23 cellular contexts compared by ENCODE assay signal in the genomic region with DNA sequence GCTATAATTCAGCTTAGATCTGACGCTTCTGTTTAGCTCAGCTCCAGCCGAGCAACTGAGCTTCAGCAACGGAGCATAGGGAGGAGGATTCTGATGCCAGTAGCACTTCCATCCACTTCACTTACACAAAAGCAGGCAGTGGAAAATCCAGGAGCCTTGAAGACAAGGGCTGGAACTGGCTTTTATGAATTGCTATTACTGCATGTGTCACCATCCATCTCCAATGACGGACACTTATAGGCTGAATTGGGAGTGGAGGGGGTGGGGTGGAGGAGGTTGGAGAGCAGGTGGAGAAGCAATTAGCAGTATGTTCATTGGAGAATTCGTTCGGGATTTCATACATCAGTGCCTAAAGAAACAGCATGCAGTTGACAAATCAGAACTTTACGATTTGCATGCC. TPM values are rescaled to one million over a fixed set of nuclear protein-coding genes. Genes with fewer than 3 reads are reported as not detected.
DNase-seq lines count a peak whose midpoint lies in the region; ATAC-seq and TF ChIP-seq lines count a peak whose summit lies in the region.
"Had no signal": no experiment of that assay in that cellular context is flagged by ENCODE, and none has a peak within 500 bp of the region (broad histone marks: within the 10 kb centered on the region; RNA-seq: fewer than 3 reads in every experiment).

No MANE protein-coding gene starts in this region.

- H3K36me3 ChIP-seq in tibial artery (no peaks in the 10 kb centered on the region), upper lobe of right lung (no peaks in the 10 kb centered on the region)
- H3K36me3 ChIP-seq: prostate gland, thyroid gland had no signal

- ATAC-seq in upper lobe of right lung: no peak
- ATAC-seq: activated T-helper 17 cell treated with anti-CD3 and anti-CD28 coated beads, Interleukin-2, amount 50 U/mL, for 72 hours had no signal

- H3K27ac Mint-ChIP-seq in brain (peak overlapping the region; percentile 17 to 89 (median 84)), MCF 10A (ENCODE audit: low read depth, unreplicated experiment) (no peak overlapping the region)
- H3K27ac Mint-ChIP-seq: activated naive CD4-positive, alpha-beta T cell treated with anti-CD3 and anti-CD28 coated beads, Interleukin-2, amount 50 U/mL, for 24 hours; activated T-helper 17 cell treated with anti-CD3 and anti-CD28 coated beads, Interleukin-2, amount 50 U/mL, for 72 hours; CD8-positive, alpha-beta memory T cell; IgD-negative memory B cell; stimulated activated naive CD8-positive, alpha-beta T cell treated with anti-CD3 and anti-CD28 coated beads, Interleukin-15, Interleukin-2, amounts not matched to agents 100 ng/mL and 50 ng/mL, for 24 hours had no signal

- peak overlapping the region; percentile 65 to 67 for H3K27ac ChIP-seq in tibial artery
- H3K27ac ChIP-seq in upper lobe of right lung: no peak overlapping the region
- H3K27ac ChIP-seq: prostate gland, thyroid gland had no signal

- POLR2A ChIA-PET in MCF 10A (lab: Yijun Ruan, JAX): no interaction called here

- DNase-seq in NCI-H748 (lab: John Stamatoyannopoulos, UW; ENCODE audit: unreplicated experiment): peak; percentile 7
- DNase-seq in NCI-H748 treated with DMSO at 0.1 percent for 48 hours (lab: John Stamatoyannopoulos, UW): no peak
- peak; percentile 91 for DNase-seq in NCI-H2107 treated with DMSO at 0.1 percent for 48 hours (lab: John Stamatoyannopoulos, UW; ENCODE audit: unreplicated experiment)
- DNase-seq in tibial artery: no peak
- DNase-seq in NCI-H345 treated with DMSO at 0.1 percent for 48 hours (lab: John Stamatoyannopoulos, UW; ENCODE audit: unreplicated experiment): no peak
- DNase-seq in upper lobe of right lung: no peak
- no peak for DNase-seq in MCF 10A (ENCODE audit: unreplicated experiment)
- DNase-seq: activated CD4-positive, alpha-beta T cell treated with anti-CD3 and anti-CD28 coated beads, Interleukin-2, amount 50 U/mL, for 4 hours; activated CD4-positive, CD25-positive, alpha-beta regulatory T cell; activated CD8-positive, alpha-beta memory T cell treated with anti-CD3 and anti-CD28 coated beads, Interleukin-2, amount 50 U/mL, for 4 hours; CD8-positive, alpha-beta memory T cell; dermis blood vessel endothelial cell; GDM1; GOT3; NCI-H526; thyroid gland had no signal

- no TSS peak for BruUV-seq in MCF 10A (replicated peaks; lab: Mats Ljungman, UMichigan)

- H3K27me3 Mint-ChIP-seq in brain: peaks cover 2% of the 10 kb centered on the region
- peaks cover 10% of the 10 kb centered on the region for H3K27me3 Mint-ChIP-seq in MCF 10A (ENCODE audit: insufficient read depth, unreplicated experiment)
- H3K27me3 Mint-ChIP-seq: activated naive CD4-positive, alpha-beta T cell treated with anti-CD3 and anti-CD28 coated beads, Interleukin-2, amount 50 U/mL, for 24 hours; activated T-helper 17 cell treated with anti-CD3 and anti-CD28 coated beads, Interleukin-2, amount 50 U/mL, for 72 hours; stimulated activated naive CD8-positive, alpha-beta T cell treated with anti-CD3 and anti-CD28 coated beads, Interleukin-15, Interleukin-2, amounts not matched to agents 100 ng/mL and 50 ng/mL, for 24 hours had no signal

- H3K36me3 Mint-ChIP-seq in brain: no peaks in the 10 kb centered on the region
- peaks cover 3% of the 10 kb centered on the region for H3K36me3 Mint-ChIP-seq in MCF 10A (ENCODE audit: insufficient read depth, unreplicated experiment)

- CTCF ChIA-PET in MCF 10A (lab: Yijun Ruan, JAX): no interaction called here

- H3K4me1 ChIP-seq in tibial artery (peaks cover 0 to 31% (median 3%) of the 10 kb centered on the region in 4 donors), upper lobe of right lung (no peaks in the 10 kb centered on the region)
- H3K4me1 ChIP-seq: prostate gland had no signal

- peaks cover 64% of the 10 kb centered on the region for H3K4me1 Mint-ChIP-seq in brain
- no peaks in the 10 kb centered on the region for H3K4me1 Mint-ChIP-seq in MCF 10A (ENCODE audit: insufficient read depth, unreplicated experiment)
- H3K4me1 Mint-ChIP-seq: activated T-helper 17 cell treated with anti-CD3 and anti-CD28 coated beads, Interleukin-2, amount 50 U/mL, for 72 hours; IgD-negative memory B cell had no signal

- peak overlapping the region; percentile 78 to 85 (median 82) for H3K4me3 Mint-ChIP-seq in brain
- no peak overlapping the region for H3K4me3 Mint-ChIP-seq in MCF 10A (ENCODE audit: unreplicated experiment)
- H3K4me3 Mint-ChIP-seq: activated naive CD4-positive, alpha-beta T cell treated with anti-CD3 and anti-CD28 coated beads, Interleukin-2, amount 50 U/mL, for 24 hours; CD8-positive, alpha-beta memory T cell; stimulated activated naive CD8-positive, alpha-beta T cell treated with anti-CD3 and anti-CD28 coated beads, Interleukin-15, Interleukin-2, amounts not matched to agents 100 ng/mL and 50 ng/mL, for 24 hours had no signal

- no peaks in the 10 kb centered on the region for H3K9me3 ChIP-seq in tibial artery
- H3K9me3 ChIP-seq in upper lobe of right lung: no peaks in the 10 kb centered on the region
- H3K9me3 ChIP-seq: prostate gland, thyroid gland had no signal

- H3K27me3 ChIP-seq in tibial artery (no peaks in the 10 kb centered on the region), upper lobe of right lung (no peaks in the 10 kb centered on the region)
- H3K27me3 ChIP-seq: thyroid gland had no signal

- TF ChIP-seq CTCF in brain (conservative IDR thresholded peaks at IDR 0.05) (no peak), tibial artery (IDR thresholded peaks at IDR 0.05) (no peak), upper lobe of right lung (IDR thresholded peaks at IDR 0.05) (no peak), MCF 10A (IDR thresholded peaks at IDR 0.05; ENCODE audit: unreplicated experiment) (no peak)

- H3K4me3 ChIP-seq in tibial artery (peak overlapping the region; percentile 33 to 40), upper lobe of right lung (no peak overlapping the region)
- H3K4me3 ChIP-seq: lung, prostate gland, thyroid gland had no signal

- no peaks in the 10 kb centered on the region for H3K9me3 Mint-ChIP-seq in brain
- no peaks in the 10 kb centered on the region for H3K9me3 Mint-ChIP-seq in MCF 10A (ENCODE audit: unreplicated experiment)
- H3K9me3 Mint-ChIP-seq: activated naive CD4-positive, alpha-beta T cell treated with anti-CD3 and anti-CD28 coated beads, Interleukin-2, amount 50 U/mL, for 24 hours; activated T-helper 17 cell treated with anti-CD3 and anti-CD28 coated beads, Interleukin-2, amount 50 U/mL, for 72 hours; CD8-positive, alpha-beta memory T cell; IgD-negative memory B cell; stimulated activated naive CD8-positive, alpha-beta T cell treated with anti-CD3 and anti-CD28 coated beads, Interleukin-15, Interleukin-2, amounts not matched to agents 100 ng/mL and 50 ng/mL, for 24 hours had no signal

- intact Hi-C loops in tibial artery (cut with DNase I; ENCODE audit: low total_unique reads) (no loop called here), upper lobe of right lung (cut with DNase I) (no loop called here), MCF 10A (cut with micrococcal nuclease) (no loop called here)

RNA-seq across cellular contexts. Expression of a gene that starts 15.6 kb away (rescaled TPM):
- polyA plus RNA-seq in brain (ENCODE audit: insufficient read depth, low read depth, low replicate concordance): 11.2 TPM
- 12.2 TPM for total RNA-seq in upper lobe of right lung
- total RNA-seq in MCF 10A (2022): 24.3 and 32.7 TPM in 2 replicates

Comparison
In these comparisons a context has a peak if more than half of its experiments do, and no peak if none do; other contexts are left out.
1. DNase-seq: peak in NCI-H748 (single experiment) and NCI-H2107 treated with DMSO at 0.1 percent for 48 hours (single experiment); none in NCI-H748 treated with DMSO at 0.1 percent for 48 hours (single experiment), tibial artery (0 of 2), NCI-H345 treated with DMSO at 0.1 percent for 48 hours (single experiment), upper lobe of right lung (single experiment) and MCF 10A (single experiment).